ENCODE assay signal across 22 cellular contexts in genomic region chr17:13333661-13334060, GRCh38.
A peak's percentile ranks its signal among the peaks of the same experiment; 100 is the strongest.
DNase-seq lines count a peak whose midpoint lies in the region; ATAC-seq, FAIRE-seq and TF ChIP-seq lines count a peak whose summit lies in the region.
"Had no signal": no experiment of that assay in that cellular context is flagged by ENCODE, and none has a peak within 500 bp of the region (broad histone marks: within the 10 kb centered on the region; RNA-seq: fewer than 3 reads in every experiment).

No MANE protein-coding gene starts in this region.

- no peaks in the 10 kb centered on the region for H4K20me1 ChIP-seq in HepG2 (ENCODE audit: insufficient read depth, low read length)
- H4K20me1 ChIP-seq: BLaER1 had no signal

- H3K9ac ChIP-seq in HepG2 (ENCODE audit: insufficient read depth, low read depth, low read length): no peak overlapping the region
- H3K9ac ChIP-seq: BLaER1 had no signal

- TF ChIP-seq POLR2A in HepG2 (IDR thresholded peaks at IDR 0.05; ENCODE audit: insufficient read depth in 1 of 2, low read depth in 2 of 2, low read length in 2 of 2): no peak
- TF ChIP-seq POLR2A in right lobe of liver (IDR thresholded peaks at IDR 0.05): no peak

- DNase-seq in HepG2 (ENCODE audit: low spot score): no peak
- DNase-seq in right lobe of liver: no peak
- no peak for DNase-seq in activated T-helper 1 cell treated with anti-CD3 and anti-CD28 coated beads, Interleukin-12 subunit alpha, Interleukin-12 subunit beta, Interleukin-2, Interleukin-4 antibody, amounts not matched to agents 30 ng/mL and 10 ng/mL and 1 ng/mL, durations not matched to agents 14 hours and 24 hours and 36 hours (ENCODE audit: low spot score)
- no peak for DNase-seq in urothelium cell line (ENCODE audit: low spot score)
- no peak for DNase-seq in hepatic stellate cell (ENCODE audit: low spot score)
- DNase-seq in left ventricle myocardium inferior: no peak
- DNase-seq: Caco-2; CD4-positive, CD25-positive, alpha-beta regulatory T cell; CD8-positive, alpha-beta T cell; DMS153; DND-41; GOT3; H9; HFFc6 had no signal

- no peaks in the 10 kb centered on the region for H3K79me2 ChIP-seq in HepG2 (ENCODE audit: insufficient read depth, low read length)

- TF ChIP-seq CTCF in HepG2 (CRISPR knock-in tag; IDR thresholded peaks at IDR 0.05): no peak
- no peak for TF ChIP-seq CTCF in right lobe of liver (IDR thresholded peaks at IDR 0.05)
- no peak for TF ChIP-seq CTCF in left ventricle myocardium inferior (IDR thresholded peaks at IDR 0.05; ENCODE audit: borderline replicate concordance)

- H3K27ac Mint-ChIP-seq in activated T-helper 1 cell treated with anti-CD3 and anti-CD28 coated beads, Interleukin-12 subunit alpha, Interleukin-12 subunit beta, Interleukin-2, Interleukin-4 antibody, amounts not matched to agents 30 ng/mL and 10 ng/mL and 1 ng/mL, durations not matched to agents 14 hours and 24 hours and 36 hours: peak overlapping the region; percentile 27
- H3K27ac Mint-ChIP-seq: B cell; CD4-positive, CD25-positive, alpha-beta regulatory T cell; CD8-positive, alpha-beta T cell; H9; HFFc6 had no signal

- H3K27me3 Mint-ChIP-seq in activated T-helper 1 cell treated with anti-CD3 and anti-CD28 coated beads, Interleukin-12 subunit alpha, Interleukin-12 subunit beta, Interleukin-2, Interleukin-4 antibody, amounts not matched to agents 30 ng/mL and 10 ng/mL and 1 ng/mL, durations not matched to agents 14 hours and 24 hours and 36 hours (ENCODE audit: insufficient read depth): peaks cover 6% of the 10 kb centered on the region

- H3K27me3 ChIP-seq in HepG2 (ENCODE audit: control insufficient read depth in 1 of 2, insufficient read depth in 2 of 2, low read length in 2 of 2) (no peaks in the 10 kb centered on the region; a peak in 1 of 5 replicates), right lobe of liver (no peaks in the 10 kb centered on the region), left ventricle myocardium inferior (ENCODE audit: low read depth) (peaks cover 5% of the 10 kb centered on the region)
- H3K27me3 ChIP-seq: BLaER1 had no signal

- H3K27ac ChIP-seq in HepG2 (ENCODE audit: extremely low read length, insufficient read depth, low read length) (no peak overlapping the region), right lobe of liver (no peak overlapping the region), left ventricle myocardium inferior (replicated peaks) (no peak overlapping the region)
- H3K27ac ChIP-seq: 22Rv1, BLaER1, C4-2B had no signal

- CTCF ChIA-PET in HepG2 (lab: Yijun Ruan, JAX; ENCODE audit: low intra/inter-chr PET ratio, low total read pairs): no interaction called here

- BruUV-seq in HepG2 (replicated peaks; lab: Mats Ljungman, UMichigan): no TSS peak

- TF ChIP-seq EP300 in HepG2 (IDR thresholded peaks at IDR 0.05; ENCODE audit: low read depth in 2 of 2, low read length in 2 of 2) (no peak), HepG2 (CRISPR knock-in tag; IDR thresholded peaks at IDR 0.05; ENCODE audit: borderline replicate concordance) (no peak)

- ATAC-seq in HepG2: no peak
- ATAC-seq in right lobe of liver: no peak
- ATAC-seq: CD8-positive, alpha-beta T cell; HCT116 had no signal

- POLR2A ChIA-PET in HepG2 (lab: Yijun Ruan, JAX): no interaction called here

- H3K4me3 ChIP-seq in HepG2 (replicated peaks in 1 of 3; ENCODE audit: insufficient read depth in 1 of 3, low read depth in 2 of 3, low read length in 3 of 3) (no peak overlapping the region), right lobe of liver (no peak overlapping the region), left ventricle myocardium inferior (no peak overlapping the region)
- H3K4me3 ChIP-seq: BLaER1 had no signal

- peaks cover 5% of the 10 kb centered on the region for H3K4me1 Mint-ChIP-seq in activated T-helper 1 cell treated with anti-CD3 and anti-CD28 coated beads, Interleukin-12 subunit alpha, Interleukin-12 subunit beta, Interleukin-2, Interleukin-4 antibody, amounts not matched to agents 30 ng/mL and 10 ng/mL and 1 ng/mL, durations not matched to agents 14 hours and 24 hours and 36 hours (ENCODE audit: low read depth)

- H3K9me3 Mint-ChIP-seq in activated T-helper 1 cell treated with anti-CD3 and anti-CD28 coated beads, Interleukin-12 subunit alpha, Interleukin-12 subunit beta, Interleukin-2, Interleukin-4 antibody, amounts not matched to agents 30 ng/mL and 10 ng/mL and 1 ng/mL, durations not matched to agents 14 hours and 24 hours and 36 hours: peaks cover 3% of the 10 kb centered on the region
- H3K9me3 Mint-ChIP-seq: CD8-positive, alpha-beta T cell; H9; HFFc6 had no signal

- TF ChIP-seq RAD21 in HepG2 (CRISPR knock-in tag; IDR thresholded peaks at IDR 0.05): no peak

- no peak overlapping the region for H3K4me3 Mint-ChIP-seq in activated T-helper 1 cell treated with anti-CD3 and anti-CD28 coated beads, Interleukin-12 subunit alpha, Interleukin-12 subunit beta, Interleukin-2, Interleukin-4 antibody, amounts not matched to agents 30 ng/mL and 10 ng/mL and 1 ng/mL, durations not matched to agents 14 hours and 24 hours and 36 hours
- H3K4me3 Mint-ChIP-seq: B cell; CD4-positive, CD25-positive, alpha-beta regulatory T cell; CD8-positive, alpha-beta T cell; H9; HFFc6 had no signal

- H3K36me3 Mint-ChIP-seq in activated T-helper 1 cell treated with anti-CD3 and anti-CD28 coated beads, Interleukin-12 subunit alpha, Interleukin-12 subunit beta, Interleukin-2, Interleukin-4 antibody, amounts not matched to agents 30 ng/mL and 10 ng/mL and 1 ng/mL, durations not matched to agents 14 hours and 24 hours and 36 hours (ENCODE audit: low read depth): no peaks in the 10 kb centered on the region
- H3K36me3 Mint-ChIP-seq: CD4-positive, CD25-positive, alpha-beta regulatory T cell; CD8-positive, alpha-beta T cell had no signal

- no peaks in the 10 kb centered on the region for H3K9me3 ChIP-seq in HepG2 (ENCODE audit: low read length)
- H3K9me3 ChIP-seq in right lobe of liver: no peaks in the 10 kb centered on the region
- no peaks in the 10 kb centered on the region for H3K9me3 ChIP-seq in left ventricle myocardium inferior (replicated peaks)
- H3K9me3 ChIP-seq: BLaER1, Caco-2 had no signal

- no peak overlapping the region for H2AFZ ChIP-seq in HepG2 (ENCODE audit: low read length)

- FAIRE-seq in HepG2 (lab: Jason Lieb, UNC): no peak
- FAIRE-seq in urothelium cell line (lab: Jason Lieb, UNC): peak; percentile 13
- FAIRE-seq: A204.1, G401.6, GM12892 had no signal

- H3K36me3 ChIP-seq in HepG2 (replicated peaks in 1 of 2; ENCODE audit: control insufficient read depth in 1 of 2, insufficient read depth in 2 of 2, low read length in 2 of 2) (no peaks in the 10 kb centered on the region), right lobe of liver (no peaks in the 10 kb centered on the region), left ventricle myocardium inferior (no peaks in the 10 kb centered on the region)
- H3K36me3 ChIP-seq: BLaER1 had no signal

- H3K4me1 ChIP-seq in HepG2 (ENCODE audit: insufficient read depth, low read length): peaks cover 10% of the 10 kb centered on the region
- no peaks in the 10 kb centered on the region for H3K4me1 ChIP-seq in right lobe of liver
- H3K4me1 ChIP-seq in left ventricle myocardium inferior: no peaks in the 10 kb centered on the region
- H3K4me1 ChIP-seq: BLaER1, Caco-2 had no signal

- 45% methylated on average over 2 of the region's 2 CpGs for WGBS in HepG2 (ENCODE audit: low lambda C conversion rate)
- 57% methylated on average over 2 of the region's 2 CpGs for WGBS in right lobe of liver (ENCODE audit: insufficient coverage, low coverage, low lambda C conversion rate, missing lambda C conversion rate)

- in situ Hi-C loops in HepG2 (cut with HindIII; ENCODE audit: extremely low pct_ligation_motif_present, low pct_unique_long_range_greater_than_20kb): loop anchor here (10.0 kb wide), 1 partner anchor 261 kb away; no protein-coding TSS in a partner anchor

- intact Hi-C loops in HepG2 (cut with micrococcal nuclease; ENCODE audit: unreplicated experiment): no loop called here
- intact Hi-C loops in right lobe of liver (cut with DNase I): no loop called here
- intact Hi-C loops in activated T-helper 1 cell treated with anti-CD3 and anti-CD28 coated beads, Interleukin-12 subunit alpha, Interleukin-12 subunit beta, Interleukin-2, Interleukin-4 antibody, amounts not matched to agents 30 ng/mL and 10 ng/mL and 1 ng/mL, durations not matched to agents 14 hours and 24 hours and 36 hours (cut with micrococcal nuclease): loop anchor here (10.0 kb wide), 2 partner anchors 261 to 971 kb away; partner anchors contain the start of gene HS3ST3B1
- intact Hi-C loops in left ventricle myocardium inferior (cut with micrococcal nuclease): loop anchor here (10.0 kb wide), 1 partner anchor 971 kb away; the partner anchor contains the start of gene HS3ST3B1

- H3K4me2 ChIP-seq in HepG2 (ENCODE audit: low read depth, low read length): no peak overlapping the region
- H3K4me2 ChIP-seq: BLaER1 had no signal

TF ChIP-seq in HepG2, 621 proteins besides CTCF, POLR2A, EP300 and RAD21:
- TF ChIP-seq ZNF337 (CRISPR knock-in tag; IDR thresholded peaks at IDR 0.05; ENCODE audit: borderline replicate concordance, low read depth) (no peak), CREB1 (IDR thresholded peaks at IDR 0.05) (peak; percentile 95), CREB1 (CRISPR knock-in tag; IDR thresholded peaks at IDR 0.05) (no peak), NPAS2 (CRISPR knock-in tag; IDR thresholded peaks at IDR 0.05; ENCODE audit: borderline replicate concordance) (no peak), SOX5 (CRISPR knock-in tag; IDR thresholded peaks at IDR 0.05; ENCODE audit: borderline replicate concordance) (no peak), ZNF766 (CRISPR knock-in tag; IDR thresholded peaks at IDR 0.05; ENCODE audit: borderline replicate concordance) (no peak)

Comparison
In these comparisons a context has a peak if more than half of its experiments do, and no peak if none do; other contexts are left out.
1. intact Hi-C loops: an anchor here in activated T-helper 1 cell treated with anti-CD3 and anti-CD28 coated beads, Interleukin-12 subunit alpha, Interleukin-12 subunit beta, Interleukin-2, Interleukin-4 antibody, amounts not matched to agents 30 ng/mL and 10 ng/mL and 1 ng/mL, durations not matched to agents 14 hours and 24 hours and 36 hours (10.0 kb wide) and left ventricle myocardium inferior (10.0 kb wide); none called in HepG2 and right lobe of liver.